20 cellular contexts compared by ENCODE assay signal in genomic region chr16:51009359-51009758, GRCh38.
DNase-seq lines count a peak whose midpoint lies in the region; ATAC-seq, FAIRE-seq and TF ChIP-seq lines count a peak whose summit lies in the region.
"Had no signal": no experiment of that assay in that cellular context is flagged by ENCODE, and none has a peak within 500 bp of the region (broad histone marks: within the 10 kb centered on the region; RNA-seq: fewer than 3 reads in every experiment).

No MANE protein-coding gene starts in this region.

- H3K27ac ChIP-seq in liver (ENCODE audit: low read depth in 1 of 2, low read length in 2 of 2) (peak overlapping the region in 1 of 2 donors; percentile 1), HepG2 (ENCODE audit: extremely low read length, insufficient read depth, low read length) (no peak overlapping the region), right lobe of liver (peak overlapping the region in 1 of 3 donors; percentile 30)
- H3K27ac ChIP-seq: 22Rv1; A549; BLaER1 treated with 17β-estradiol and CSF1 and Interleukin-3, amounts not matched to agents 10 nM and 100 nM; C4-2B had no signal

- no peaks in the 10 kb centered on the region for H4K20me1 ChIP-seq in HepG2 (ENCODE audit: insufficient read depth, low read length)

- no peak overlapping the region for H3K4me3 ChIP-seq in liver (ENCODE audit: low read depth in 1 of 3, low read length in 3 of 3)
- no peak overlapping the region for H3K4me3 ChIP-seq in HepG2 (replicated peaks in 1 of 3; ENCODE audit: insufficient read depth in 1 of 3, low read depth in 2 of 3, low read length in 3 of 3)
- H3K4me3 ChIP-seq in right lobe of liver = no peak overlapping the region
- H3K4me3 ChIP-seq: A549; BLaER1 treated with 17β-estradiol and CSF1 and Interleukin-3, amounts not matched to agents 10 nM and 100 nM had no signal

- H3K79me2 ChIP-seq in HepG2 (ENCODE audit: insufficient read depth, low read length) = no peaks in the 10 kb centered on the region

- FAIRE-seq in HepG2 (lab: Jason Lieb, UNC) (no peak), RCC 7860 (lab: Jason Lieb, UNC) (no peak)
- FAIRE-seq: A549, G401.6, GM12891, GM19239 had no signal

- no TSS peak for BruUV-seq in HepG2 (replicated peaks; lab: Mats Ljungman, UMichigan)

- H3K4me2 ChIP-seq in HepG2 (ENCODE audit: low read depth, low read length) = no peak overlapping the region
- H3K4me2 ChIP-seq: A549; BLaER1 treated with 17β-estradiol and CSF1 and Interleukin-3, amounts not matched to agents 10 nM and 100 nM had no signal

- no peak for TF ChIP-seq POLR2A in HepG2 (IDR thresholded peaks at IDR 0.05; ENCODE audit: insufficient read depth in 1 of 2, low read depth in 2 of 2, low read length in 2 of 2)
- no peak for TF ChIP-seq POLR2A in right lobe of liver (IDR thresholded peaks at IDR 0.05)

- no peak for DNase-seq in HepG2 (ENCODE audit: low spot score)
- peak in 2 of 3 donors; percentile 24 to 68 for DNase-seq in right lobe of liver
- no peak for DNase-seq in DMS53 (lab: John Stamatoyannopoulos, UW)
- no peak for DNase-seq in RCC 7860 (ENCODE audit: low spot score)
- DNase-seq: AML-193; Caco-2; CD4-positive, alpha-beta T cell; CD8-positive, alpha-beta T cell; DMS 273 treated with DMSO at 0.1 percent for 48 hours; DMS153; DMS79 treated with DMSO at 0.1 percent for 48 hours; GF-D8 had no signal

- CTCF ChIA-PET in HepG2 (lab: Yijun Ruan, JAX; ENCODE audit: low intra/inter-chr PET ratio, low total read pairs) = no interaction called here

- intact Hi-C loops in HepG2 (cut with micrococcal nuclease; ENCODE audit: unreplicated experiment) (no loop called here), right lobe of liver (cut with DNase I) (no loop called here)

- POLR2A ChIA-PET in HepG2 (lab: Yijun Ruan, JAX) = no interaction called here

- H3K9me3 ChIP-seq in liver (ENCODE audit: control insufficient read depth in 4 of 4, low read length in 3 of 4) (no peaks in the 10 kb centered on the region), HepG2 (ENCODE audit: low read length) (peaks cover 16% of the 10 kb centered on the region), right lobe of liver (no peaks in the 10 kb centered on the region)
- H3K9me3 ChIP-seq: A549 had no signal

- ATAC-seq in HepG2 (no peak), right lobe of liver (peak; percentile 70 to 86 (median 75))
- ATAC-seq: A549; CD8-positive, alpha-beta T cell had no signal

- H2AFZ ChIP-seq in HepG2 (ENCODE audit: low read length) = no peak overlapping the region

- peaks cover 0 to 20% (median 13%) of the 10 kb centered on the region in 4 donors for H3K4me1 ChIP-seq in liver (ENCODE audit: control insufficient read depth in 4 of 4, insufficient read depth in 4 of 4, low read length in 3 of 4)
- H3K4me1 ChIP-seq in HepG2 (ENCODE audit: insufficient read depth, low read length) = peaks cover 20% of the 10 kb centered on the region
- peaks cover 0 to 39% (median 9%) of the 10 kb centered on the region in 4 donors for H3K4me1 ChIP-seq in right lobe of liver
- H3K4me1 ChIP-seq: A549; BLaER1 treated with 17β-estradiol and CSF1 and Interleukin-3, amounts not matched to agents 10 nM and 100 nM had no signal

- H3K36me3 ChIP-seq in liver (ENCODE audit: control insufficient read depth in 4 of 4, insufficient read depth in 3 of 4, low read depth in 1 of 4, low read length in 3 of 4) (no peaks in the 10 kb centered on the region), HepG2 (replicated peaks in 1 of 2; ENCODE audit: control insufficient read depth in 1 of 2, insufficient read depth in 2 of 2, low read length in 2 of 2) (no peaks in the 10 kb centered on the region), right lobe of liver (no peaks in the 10 kb centered on the region)
- H3K36me3 ChIP-seq: BLaER1 treated with 17β-estradiol and CSF1 and Interleukin-3, amounts not matched to agents 10 nM and 100 nM had no signal

- TF ChIP-seq RAD21 in liver (IDR thresholded peaks at IDR 0.05) (no peak), HepG2 (CRISPR knock-in tag; IDR thresholded peaks at IDR 0.05) (no peak)

- H3K27me3 ChIP-seq in liver (ENCODE audit: control insufficient read depth in 4 of 4, insufficient read depth in 4 of 4, low read length in 3 of 4) (no peaks in the 10 kb centered on the region), HepG2 (ENCODE audit: control insufficient read depth in 1 of 2, insufficient read depth in 2 of 2, low read length in 2 of 2) (no peaks in the 10 kb centered on the region; a peak in 1 of 5 replicates), right lobe of liver (no peaks in the 10 kb centered on the region)
- H3K27me3 ChIP-seq: BLaER1 treated with 17β-estradiol and CSF1 and Interleukin-3, amounts not matched to agents 10 nM and 100 nM had no signal

- H3K9ac ChIP-seq in liver (ENCODE audit: low read depth in 1 of 2, low read length in 2 of 2) = no peak overlapping the region
- H3K9ac ChIP-seq in HepG2 (ENCODE audit: insufficient read depth, low read depth, low read length) = no peak overlapping the region
- H3K9ac ChIP-seq: BLaER1 treated with 17β-estradiol and CSF1 and Interleukin-3, amounts not matched to agents 10 nM and 100 nM had no signal

- WGBS in liver = 57% methylated on average over 3 of the region's 3 CpGs
- 61% methylated on average over 3 of the region's 3 CpGs for WGBS in HepG2 (ENCODE audit: low lambda C conversion rate)
- WGBS in right lobe of liver (ENCODE audit: insufficient coverage, low coverage, low lambda C conversion rate, missing lambda C conversion rate) = 45% methylated on average over 3 of the region's 3 CpGs

- TF ChIP-seq EP300 in HepG2 (IDR thresholded peaks at IDR 0.05; ENCODE audit: low read depth in 2 of 2, low read length in 2 of 2) = no peak
- no peak for TF ChIP-seq EP300 in HepG2 (CRISPR knock-in tag; IDR thresholded peaks at IDR 0.05; ENCODE audit: borderline replicate concordance)

- in situ Hi-C loops in HepG2 (cut with HindIII; ENCODE audit: extremely low pct_ligation_motif_present, low pct_unique_long_range_greater_than_20kb) = no loop called here

- TF ChIP-seq CTCF in liver (IDR thresholded peaks at IDR 0.05; ENCODE audit: low read depth, low read length, missing input control) (no peak), HepG2 (CRISPR knock-in tag; IDR thresholded peaks at IDR 0.05) (no peak), right lobe of liver (IDR thresholded peaks at IDR 0.05) (no peak)

TF ChIP-seq in liver, 16 proteins besides CTCF, POLR2A, EP300 and RAD21 (continues in another document):
- TF ChIP-seq SP1 (IDR thresholded peaks at IDR 0.05) (peak; percentile 16), ATF3 (IDR thresholded peaks at IDR 0.05) (no peak), HNF4A (conservative IDR thresholded peaks at IDR 0.05) (peak; percentile 28 to 41), HNF4G (IDR thresholded peaks at IDR 0.05) (no peak), NR2F2 (IDR thresholded peaks at IDR 0.05) (no peak), JUND (IDR thresholded peaks at IDR 0.05) (no peak), EGR1 (IDR thresholded peaks at IDR 0.05; ENCODE audit: low read depth in 2 of 2) (no peak), ZBTB33 (IDR thresholded peaks at IDR 0.05) (no peak), TAF1 (conservative IDR thresholded peaks at IDR 0.05) (no peak)

TF ChIP-seq in HepG2, 621 proteins besides CTCF, POLR2A, EP300 and RAD21 (continues in another document):
- no peak for TF ChIP-seq ZKSCAN1 (IDR thresholded peaks at IDR 0.05; ENCODE audit: low read length)
- no peak for TF ChIP-seq ZNF484 (CRISPR knock-in tag; IDR thresholded peaks at IDR 0.05; ENCODE audit: borderline replicate concordance, low read depth)
- no peak for TF ChIP-seq KMT2B (CRISPR knock-in tag; IDR thresholded peaks at IDR 0.05)
- TF ChIP-seq DMTF1 (CRISPR knock-in tag; IDR thresholded peaks at IDR 0.05) = no peak
- no peak for TF ChIP-seq ZNF782 (CRISPR knock-in tag; IDR thresholded peaks at IDR 0.05; ENCODE audit: borderline replicate concordance)
- no peak for TF ChIP-seq SMYD3 (CRISPR knock-in tag; IDR thresholded peaks at IDR 0.05)
- TF ChIP-seq ZBTB10 (CRISPR knock-in tag; IDR thresholded peaks at IDR 0.05; ENCODE audit: borderline replicate concordance) = no peak
- no peak for TF ChIP-seq ZNF354B (CRISPR knock-in tag; IDR thresholded peaks at IDR 0.05)

Comparison
In these comparisons a context has a peak if more than half of its experiments do, and no peak if none do; other contexts are left out.
1. DNase-seq: peak in right lobe of liver (2 of 3); none in HepG2 (single experiment), DMS53 (single experiment) and RCC 7860 (single experiment).